ENCODE assay signal across 1 cellular context in genomic region chr11:18243783-18244362, GRCh38.
TF ChIP-seq lines count a peak whose summit lies in the region.

No MANE protein-coding gene starts in this region.

TF ChIP-seq in WTC11, 78 proteins besides CTCF, POLR2A, EP300 and RAD21 (continued from another document):
- TF ChIP-seq STAT6 (CRISPR knock-in tag; conservative IDR thresholded peaks at IDR 0.05; ENCODE audit: low read depth) (no peak), MXD4 (CRISPR knock-in tag; IDR thresholded peaks at IDR 0.05; ENCODE audit: borderline replicate concordance) (no peak)
- TF ChIP-seq, protein P1, sequence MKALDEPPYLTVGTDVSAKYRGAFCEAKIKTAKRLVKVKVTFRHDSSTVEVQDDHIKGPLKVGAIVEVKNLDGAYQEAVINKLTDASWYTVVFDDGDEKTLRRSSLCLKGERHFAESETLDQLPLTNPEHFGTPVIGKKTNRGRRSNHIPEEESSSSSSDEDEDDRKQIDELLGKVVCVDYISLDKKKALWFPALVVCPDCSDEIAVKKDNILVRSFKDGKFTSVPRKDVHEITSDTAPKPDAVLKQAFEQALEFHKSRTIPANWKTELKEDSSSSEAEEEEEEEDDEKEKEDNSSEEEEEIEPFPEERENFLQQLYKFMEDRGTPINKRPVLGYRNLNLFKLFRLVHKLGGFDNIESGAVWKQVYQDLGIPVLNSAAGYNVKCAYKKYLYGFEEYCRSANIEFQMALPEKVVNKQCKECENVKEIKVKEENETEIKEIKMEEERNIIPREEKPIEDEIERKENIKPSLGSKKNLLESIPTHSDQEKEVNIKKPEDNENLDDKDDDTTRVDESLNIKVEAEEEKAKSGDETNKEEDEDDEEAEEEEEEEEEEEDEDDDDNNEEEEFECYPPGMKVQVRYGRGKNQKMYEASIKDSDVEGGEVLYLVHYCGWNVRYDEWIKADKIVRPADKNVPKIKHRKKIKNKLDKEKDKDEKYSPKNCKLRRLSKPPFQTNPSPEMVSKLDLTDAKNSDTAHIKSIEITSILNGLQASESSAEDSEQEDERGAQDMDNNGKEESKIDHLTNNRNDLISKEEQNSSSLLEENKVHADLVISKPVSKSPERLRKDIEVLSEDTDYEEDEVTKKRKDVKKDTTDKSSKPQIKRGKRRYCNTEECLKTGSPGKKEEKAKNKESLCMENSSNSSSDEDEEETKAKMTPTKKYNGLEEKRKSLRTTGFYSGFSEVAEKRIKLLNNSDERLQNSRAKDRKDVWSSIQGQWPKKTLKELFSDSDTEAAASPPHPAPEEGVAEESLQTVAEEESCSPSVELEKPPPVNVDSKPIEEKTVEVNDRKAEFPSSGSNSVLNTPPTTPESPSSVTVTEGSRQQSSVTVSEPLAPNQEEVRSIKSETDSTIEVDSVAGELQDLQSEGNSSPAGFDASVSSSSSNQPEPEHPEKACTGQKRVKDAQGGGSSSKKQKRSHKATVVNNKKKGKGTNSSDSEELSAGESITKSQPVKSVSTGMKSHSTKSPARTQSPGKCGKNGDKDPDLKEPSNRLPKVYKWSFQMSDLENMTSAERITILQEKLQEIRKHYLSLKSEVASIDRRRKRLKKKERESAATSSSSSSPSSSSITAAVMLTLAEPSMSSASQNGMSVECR (CRISPR knock-in tag; IDR thresholded peaks at IDR 0.05; ENCODE audit: borderline replicate concordance), result no peak
TF ChIP-seq in WTC11: peak in this region for 0.
